Comparison of ENCODE assay signal across 28 cellular contexts in the genomic region with DNA sequence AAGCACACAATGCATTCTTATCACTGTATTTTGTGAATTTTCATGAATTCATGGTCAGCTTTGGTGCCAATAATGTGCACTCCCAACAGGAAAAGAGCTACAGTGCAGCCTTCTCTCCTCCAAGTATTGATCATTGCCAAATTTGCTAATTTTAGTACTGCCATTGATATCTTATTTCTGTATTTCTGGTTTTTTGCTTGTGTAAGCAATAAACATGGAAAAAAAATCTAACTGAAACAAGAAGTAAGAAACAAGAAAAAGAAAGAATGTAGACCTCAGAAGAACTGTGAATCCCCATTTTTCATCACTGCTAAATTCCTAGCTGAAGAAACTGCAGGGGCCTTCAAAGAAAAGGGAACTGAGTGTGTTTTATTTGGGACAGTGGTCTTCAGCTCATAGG.
"Had no signal": no experiment of that assay in that cellular context is flagged by ENCODE, and none has a peak within 500 bp of the region (broad histone marks: within the 10 kb centered on the region; RNA-seq: fewer than 3 reads in every experiment).

No MANE protein-coding gene starts in this region.

- H3K27me3 ChIP-seq: stomach, suprapubic skin, testis, thyroid gland, tibial nerve, transverse colon, upper lobe of left lung, upper lobe of right lung, uterus, vagina had no signal

- H3K27ac Mint-ChIP-seq: stimulated activated effector memory CD8-positive, alpha-beta T cell treated with anti-CD3 and anti-CD28 coated beads, Interleukin-12 subunit alpha, Interleukin-12 subunit beta, amount 100 ng/mL, for 72 hours; stimulated activated memory B cell treated with anti-CD40 and anti-IgM and Interleukin-4, amounts not matched to agents 10 μg/mL and 1 μg/mL and 100 μg/mL, for 72 hours; stimulated activated naive B cell treated with anti-CD40 and anti-IgM and Interleukin-4, amounts not matched to agents 10 μg/mL and 1 μg/mL and 100 μg/mL, for 72 hours; stimulated activated naive CD8-positive, alpha-beta T cell treated with anti-CD3 and anti-CD28 coated beads, Interleukin-15, amount 100 ng/mL, for 72 hours; stimulated activated naive CD8-positive, alpha-beta T cell treated with anti-CD3 and anti-CD28 coated beads, Interleukin-15, Interleukin-2, amounts not matched to agents 100 ng/mL and 50 ng/mL, for 24 hours; type B pancreatic cell had no signal

- H3K36me3 Mint-ChIP-seq: stimulated activated effector memory CD8-positive, alpha-beta T cell treated with anti-CD3 and anti-CD28 coated beads, Interleukin-12 subunit alpha, Interleukin-12 subunit beta, amount 100 ng/mL, for 72 hours; stimulated activated memory B cell treated with anti-CD40 and anti-IgM and Interleukin-4, amounts not matched to agents 10 μg/mL and 1 μg/mL and 100 μg/mL, for 72 hours; stimulated activated naive B cell treated with anti-CD40 and anti-IgM and Interleukin-4, amounts not matched to agents 10 μg/mL and 1 μg/mL and 100 μg/mL, for 72 hours; type B pancreatic cell had no signal

- H3K4me1 ChIP-seq: stomach, suprapubic skin, testis, tibial artery, upper lobe of right lung, uterus, vagina had no signal

- H3K27me3 Mint-ChIP-seq: stimulated activated memory B cell treated with anti-CD40 and anti-IgM and Interleukin-4, amounts not matched to agents 10 μg/mL and 1 μg/mL and 100 μg/mL, for 72 hours; stimulated activated naive CD8-positive, alpha-beta T cell treated with anti-CD3 and anti-CD28 coated beads, Interleukin-15, Interleukin-2, amounts not matched to agents 100 ng/mL and 50 ng/mL, for 24 hours; type B pancreatic cell had no signal

- H3K27ac ChIP-seq: stomach, suprapubic skin, testis, thoracic aorta, thyroid gland, tibial artery, tibial nerve, transverse colon, upper lobe of left lung, upper lobe of right lung, uterus, vagina had no signal

- ATAC-seq: stimulated activated effector memory CD8-positive, alpha-beta T cell treated with anti-CD3 and anti-CD28 coated beads, Interleukin-12 subunit alpha, Interleukin-12 subunit beta, amount 100 ng/mL, for 72 hours; stimulated activated memory B cell treated with anti-CD40 and anti-IgM and Interleukin-4, amounts not matched to agents 10 μg/mL and 1 μg/mL and 100 μg/mL, for 72 hours; stimulated activated naive B cell treated with anti-CD40 and anti-IgM and Interleukin-4, amounts not matched to agents 10 μg/mL and 1 μg/mL and 100 μg/mL, for 72 hours; stimulated activated naive CD8-positive, alpha-beta T cell treated with anti-CD3 and anti-CD28 coated beads, Interleukin-15, amount 100 ng/mL, for 72 hours; stimulated activated naive CD8-positive, alpha-beta T cell treated with anti-CD3 and anti-CD28 coated beads, Interleukin-15, Interleukin-2, amounts not matched to agents 100 U/mL and 50 U/mL, for 24 hours; upper lobe of right lung had no signal

- FAIRE-seq: urothelium cell line had no signal

- H3K4me3 Mint-ChIP-seq: stimulated activated effector memory CD8-positive, alpha-beta T cell treated with anti-CD3 and anti-CD28 coated beads, Interleukin-12 subunit alpha, Interleukin-12 subunit beta, amount 100 ng/mL, for 72 hours; stimulated activated memory B cell treated with anti-CD40 and anti-IgM and Interleukin-4, amounts not matched to agents 10 μg/mL and 1 μg/mL and 100 μg/mL, for 72 hours; stimulated activated naive B cell treated with anti-CD40 and anti-IgM and Interleukin-4, amounts not matched to agents 10 μg/mL and 1 μg/mL and 100 μg/mL, for 72 hours; stimulated activated naive CD8-positive, alpha-beta T cell treated with anti-CD3 and anti-CD28 coated beads, Interleukin-15, amount 100 ng/mL, for 72 hours; stimulated activated naive CD8-positive, alpha-beta T cell treated with anti-CD3 and anti-CD28 coated beads, Interleukin-15, Interleukin-2, amounts not matched to agents 100 ng/mL and 50 ng/mL, for 24 hours; type B pancreatic cell had no signal

- H3K4me3 ChIP-seq: stomach, suprapubic skin, testis, thoracic aorta, thyroid gland, tibial artery, tibial nerve, transverse colon, upper lobe of left lung, upper lobe of right lung, uterus, vagina had no signal

- H3K36me3 ChIP-seq: stomach, suprapubic skin, thoracic aorta, thyroid gland, tibial artery, tibial nerve, transverse colon, upper lobe of left lung, upper lobe of right lung, uterus, vagina had no signal

- H3K4me1 Mint-ChIP-seq: stimulated activated effector memory CD8-positive, alpha-beta T cell treated with anti-CD3 and anti-CD28 coated beads, Interleukin-12 subunit alpha, Interleukin-12 subunit beta, amount 100 ng/mL, for 72 hours; stimulated activated memory B cell treated with anti-CD40 and anti-IgM and Interleukin-4, amounts not matched to agents 10 μg/mL and 1 μg/mL and 100 μg/mL, for 72 hours; stimulated activated naive B cell treated with anti-CD40 and anti-IgM and Interleukin-4, amounts not matched to agents 10 μg/mL and 1 μg/mL and 100 μg/mL, for 72 hours; stimulated activated naive CD8-positive, alpha-beta T cell treated with anti-CD3 and anti-CD28 coated beads, Interleukin-15, amount 100 ng/mL, for 72 hours had no signal

- H3K9me3 ChIP-seq: stomach, suprapubic skin, testis, thoracic aorta, thyroid gland, tibial artery, transverse colon, upper lobe of left lung, upper lobe of right lung, uterus, vagina had no signal

- H3K9me3 Mint-ChIP-seq: stimulated activated effector memory CD8-positive, alpha-beta T cell treated with anti-CD3 and anti-CD28 coated beads, Interleukin-12 subunit alpha, Interleukin-12 subunit beta, amount 100 ng/mL, for 72 hours; stimulated activated memory B cell treated with anti-CD40 and anti-IgM and Interleukin-4, amounts not matched to agents 10 μg/mL and 1 μg/mL and 100 μg/mL, for 72 hours; stimulated activated naive B cell treated with anti-CD40 and anti-IgM and Interleukin-4, amounts not matched to agents 10 μg/mL and 1 μg/mL and 100 μg/mL, for 72 hours; stimulated activated naive CD8-positive, alpha-beta T cell treated with anti-CD3 and anti-CD28 coated beads, Interleukin-15, amount 100 ng/mL, for 72 hours; stimulated activated naive CD8-positive, alpha-beta T cell treated with anti-CD3 and anti-CD28 coated beads, Interleukin-15, Interleukin-2, amounts not matched to agents 100 ng/mL and 50 ng/mL, for 24 hours; type B pancreatic cell had no signal

- DNase-seq: stimulated activated CD4-positive, alpha-beta T cell treated with anti-CD3 and anti-CD28 coated beads, Interleukin-2, amount 100 ng/mL, for 48 hours; stimulated activated CD4-positive, alpha-beta T cell treated with anti-CD3 and anti-CD28 coated beads, Interleukin-4, amount 100 ng/mL, for 1 hour; stimulated activated CD4-positive, alpha-beta T cell treated with anti-CD3 and anti-CD28 coated beads, Interleukin-4, amount 100 ng/mL, for 24 hours; stimulated activated CD4-positive, alpha-beta T cell treated with anti-CD3 and anti-CD28 coated beads, Interleukin-4, amount 100 ng/mL, for 4 hours; stimulated activated CD8-positive, alpha-beta memory T cell treated with anti-CD3 and anti-CD28 coated beads, Interleukin-4, amount 100 ng/mL, for 48 hours; stimulated activated naive B cell treated with anti-CD40 and anti-IgM and Interleukin-4, amounts not matched to agents 10 μg/mL and 1 μg/mL and 100 μg/mL, for 72 hours; stimulated activated naive CD4-positive, alpha-beta T cell; stimulated activated naive CD4-positive, alpha-beta T cell treated with Interleukin-2 at 50 U/mL for 16 hours; stimulated activated naive CD8-positive, alpha-beta T cell treated with anti-CD3 and anti-CD28 coated beads, Interleukin-15, amount 100 ng/mL, for 72 hours; stimulated activated naive CD8-positive, alpha-beta T cell treated with anti-CD3 and anti-CD28 coated beads, Interleukin-15, Interleukin-2, amounts not matched to agents 100 U/mL and 50 U/mL, for 24 hours; stomach; testis; thyroid gland; tibial artery; transverse colon; trophoblast cell; upper lobe of left lung; upper lobe of right lung; uterus had no signal
